In the genomic region with DNA sequence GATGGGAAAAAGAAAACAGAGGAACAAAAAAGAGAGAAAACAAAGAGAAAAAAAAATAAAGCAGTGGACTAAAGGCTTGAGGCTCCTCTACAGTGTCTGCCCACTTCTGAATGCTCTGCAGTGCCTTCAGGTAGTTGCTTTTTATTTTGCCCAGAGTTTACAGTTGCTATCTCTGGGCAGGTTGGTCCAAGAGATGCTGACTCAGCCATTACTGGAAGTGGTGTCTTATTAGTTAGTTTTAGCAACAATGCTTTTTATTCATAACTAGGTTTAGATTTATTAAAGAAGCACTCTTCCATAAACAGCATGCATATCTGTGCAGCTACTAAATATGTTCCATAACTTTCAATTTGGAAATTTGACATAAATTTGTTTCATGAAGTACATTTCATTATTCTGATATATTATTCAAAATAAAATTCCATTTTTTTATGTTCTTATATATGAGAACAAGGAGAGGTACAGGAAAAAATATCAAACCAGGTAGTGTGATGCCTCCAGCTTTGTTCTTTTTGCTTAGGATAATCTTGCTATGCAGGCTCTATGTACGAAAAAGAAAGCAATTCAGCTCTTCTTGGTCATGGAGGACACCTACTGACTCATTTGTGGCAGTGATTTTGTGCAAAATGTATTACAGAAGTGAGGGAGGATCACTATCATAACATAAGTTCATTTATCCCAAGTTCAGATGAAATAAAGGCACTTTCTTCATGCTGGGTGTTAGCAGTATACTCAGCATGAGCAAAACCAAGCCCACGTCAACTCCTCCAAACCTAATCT, we compare ENCODE assay signal across 24 cellular contexts.
"Had no signal": no experiment of that assay in that cellular context is flagged by ENCODE, and none has a peak within 500 bp of the region (broad histone marks: within the 10 kb centered on the region; RNA-seq: fewer than 3 reads in every experiment).

No MANE protein-coding gene starts in this region.

- H3K9me3 ChIP-seq: colonic mucosa, neutrophil, ovary, psoas muscle had no signal

- H3K4me3 ChIP-seq: breast epithelium, colonic mucosa, dorsolateral prefrontal cortex, left ventricle myocardium inferior, ovary, psoas muscle, right atrium auricular region, thoracic aorta, vagina had no signal

- H3K27ac ChIP-seq: breast epithelium, colonic mucosa, dorsolateral prefrontal cortex, left ventricle myocardium inferior, neutrophil, ovary, psoas muscle, right atrium auricular region, thoracic aorta, vagina had no signal

- H3K27me3 ChIP-seq: ovary, vagina had no signal

- H3K27ac Mint-ChIP-seq: activated naive CD4-positive, alpha-beta T cell treated with anti-CD3 and anti-CD28 coated beads for 36 hours; activated naive CD8-positive, alpha-beta T cell treated with anti-CD3 and anti-CD28 coated beads, Interleukin-2, amount 10 ng/mL, durations not matched to agents 7 days and 5 days; effector memory CD8-positive, alpha-beta T cell; nephron; type B pancreatic cell had no signal

- H3K4me3 Mint-ChIP-seq: activated naive CD4-positive, alpha-beta T cell treated with anti-CD3 and anti-CD28 coated beads for 36 hours; activated naive CD8-positive, alpha-beta T cell treated with anti-CD3 and anti-CD28 coated beads, Interleukin-2, amount 10 ng/mL, durations not matched to agents 7 days and 5 days; activated T-cell treated with anti-CD3 and anti-CD28 coated beads, Interleukin-2, amount 50 U/mL, for 72 hours; central memory CD8-positive, alpha-beta T cell; effector memory CD8-positive, alpha-beta T cell; nephron; type B pancreatic cell had no signal

- H3K4me1 Mint-ChIP-seq: central memory CD8-positive, alpha-beta T cell; nephron had no signal

- DNase-seq: activated CD4-positive, alpha-beta T cell treated with anti-CD3 and anti-CD28 coated beads for 1 hour; activated CD4-positive, alpha-beta T cell treated with anti-CD3 and anti-CD28 coated beads, Interleukin-2, amount 50 U/mL, for 4 hours; activated effector memory CD4-positive, alpha-beta T cell treated with Interleukin-2 at 50 U/mL for 16 hours; activated naive CD4-positive, alpha-beta T cell treated with anti-CD3 and anti-CD28 coated beads for 36 hours; activated naive CD8-positive, alpha-beta T cell treated with anti-CD3 and anti-CD28 coated beads, Interleukin-2, amount 10 ng/mL, durations not matched to agents 7 days and 5 days; activated T-cell treated with anti-CD3 and anti-CD28 coated beads, Interleukin-2, amount 50 U/mL, for 72 hours; amniotic stem cell; colonic mucosa; dorsolateral prefrontal cortex; effector memory CD8-positive, alpha-beta T cell; hippocampal formation; left ventricle myocardium inferior; ovary; psoas muscle; stimulated activated CD4-positive, alpha-beta T cell treated with anti-CD3 and anti-CD28 coated beads, Interleukin-4, amount 100 ng/mL, for 24 hours; stimulated activated naive CD4-positive, alpha-beta T cell treated with Interleukin-2 at 50 U/mL for 16 hours had no signal

- H3K4me1 ChIP-seq: breast epithelium had no signal

- H3K36me3 ChIP-seq: breast epithelium, colonic mucosa, neutrophil, ovary, right atrium auricular region, thoracic aorta, vagina had no signal
